Comparison of ENCODE assay signal across 8 cellular contexts in the genomic region with DNA sequence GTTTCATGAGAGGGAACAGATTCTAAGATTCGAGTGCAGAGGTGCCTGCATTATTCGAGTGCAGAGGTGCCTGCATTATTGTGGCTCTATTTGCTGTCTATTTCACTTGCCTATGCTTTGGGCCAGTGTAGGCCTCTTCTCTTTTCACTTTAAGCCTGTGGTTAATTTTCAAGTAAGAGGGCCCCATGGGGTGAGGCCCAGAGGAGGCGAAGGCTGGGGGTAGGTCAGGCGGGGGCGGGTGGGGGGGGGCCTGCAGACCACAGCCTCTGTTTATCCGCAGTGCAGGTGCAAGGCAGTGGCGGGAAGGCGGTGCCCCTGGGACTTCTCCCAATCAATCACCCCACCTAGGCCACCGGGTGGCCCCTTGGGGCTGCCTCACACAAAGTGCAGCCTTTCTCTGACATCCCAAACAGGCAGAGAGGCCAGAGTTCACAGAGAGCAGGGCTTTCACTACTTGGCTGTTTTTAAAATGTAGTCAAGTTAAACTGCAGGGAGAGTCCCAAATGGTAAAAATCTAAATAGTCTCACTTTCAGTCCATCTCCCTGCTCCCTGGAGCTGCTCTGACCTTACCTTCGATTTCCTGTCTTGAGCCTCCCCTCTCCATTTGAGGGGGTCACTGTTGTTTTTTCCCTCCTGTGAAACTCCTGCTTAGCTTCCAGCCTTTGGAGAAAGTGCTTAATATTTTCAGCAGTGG.
A peak's percentile ranks its signal among the peaks of the same experiment; 100 is the strongest.
DNase-seq lines count a peak whose midpoint lies in the region; ATAC-seq lines count a peak whose summit lies in the region.

No MANE protein-coding gene starts in this region.

- peak; percentile 85 for ATAC-seq in HG02938 (IDR thresholded peaks at IDR 0.05; ENCODE audit: unreplicated experiment)

- DNase-seq in activated T-cell treated with anti-CD3 and anti-CD28 coated beads for 24 hours (ENCODE audit: low read depth) (peak; percentile 10), activated T-cell treated with anti-CD3 and anti-CD28 coated beads for 4 hours (no peak), NOMO-1 treated with dmso at 0.1 percent for 144 hours (lab: John Stamatoyannopoulos, UW; ENCODE audit: unreplicated experiment) (peak; percentile 49), left kidney (ENCODE audit: low read depth, low spot score) (peak; percentile 41), cerebellum (ENCODE audit: low spot score) (no peak), H4 (ENCODE audit: low spot score) (no peak), DMS53 (lab: John Stamatoyannopoulos, UW) (no peak)

Comparison
In these comparisons a context has a peak if more than half of its experiments do, and no peak if none do; other contexts are left out.
1. DNase-seq: peak in activated T-cell treated with anti-CD3 and anti-CD28 coated beads for 24 hours (single experiment), NOMO-1 treated with dmso at 0.1 percent for 144 hours (single experiment) and left kidney (single experiment); none in activated T-cell treated with anti-CD3 and anti-CD28 coated beads for 4 hours (single experiment), cerebellum (single experiment), H4 (single experiment) and DMS53 (single experiment).